In genomic region chr6:37007340-37008043, GRCh38 we compare ENCODE assay signal across 11 cellular contexts. TPM values are rescaled to one million over a fixed set of nuclear protein-coding genes. Genes with fewer than 3 reads are reported as not detected.
DNase-seq lines count a peak whose midpoint lies in the region; ATAC-seq and TF ChIP-seq lines count a peak whose summit lies in the region.
"Had no signal": no experiment of that assay in that cellular context is flagged by ENCODE, and none has a peak within 500 bp of the region (broad histone marks: within the 10 kb centered on the region; RNA-seq: fewer than 3 reads in every experiment).

No MANE protein-coding gene starts in this region.

- H3K4me3 Mint-ChIP-seq in activated naive CD8-positive, alpha-beta T cell treated with anti-CD3 and anti-CD28 coated beads, Interleukin-2, amount 50 U/mL, for 24 hours: peak overlapping the region; percentile 71
- H3K4me3 Mint-ChIP-seq: nephron progenitor cell had no signal

- peaks cover 0 to 4% of the 10 kb centered on the region in 2 donors for H3K4me1 ChIP-seq in mucosa of rectum (ENCODE audit: control insufficient read depth in 2 of 2, insufficient read depth in 2 of 2, low read length in 2 of 2)

- peaks cover 21% of the 10 kb centered on the region for H3K4me1 Mint-ChIP-seq in activated naive CD8-positive, alpha-beta T cell treated with anti-CD3 and anti-CD28 coated beads, Interleukin-2, amount 50 U/mL, for 24 hours

- ATAC-seq in HG02943 (IDR thresholded peaks at IDR 0.05; ENCODE audit: low read depth, unreplicated experiment): peak; percentile 42
- no peak for ATAC-seq in activated naive CD8-positive, alpha-beta T cell treated with anti-CD3 and anti-CD28 coated beads, Interleukin-2, amount 50 U/mL, for 24 hours
- no peak for ATAC-seq in HG03521 (IDR thresholded peaks at IDR 0.05; ENCODE audit: unreplicated experiment)
- no peak for ATAC-seq in GM21423 (IDR thresholded peaks at IDR 0.05; ENCODE audit: unreplicated experiment)
- no peak for ATAC-seq in GM19395 (IDR thresholded peaks at IDR 0.05; ENCODE audit: unreplicated experiment)

- H3K27me3 Mint-ChIP-seq in activated naive CD8-positive, alpha-beta T cell treated with anti-CD3 and anti-CD28 coated beads, Interleukin-2, amount 50 U/mL, for 24 hours: no peaks in the 10 kb centered on the region

- TF ChIP-seq POLR2A in GM10847 (IDR thresholded peaks at IDR 0.05; ENCODE audit: extremely low read depth, insufficient read length): peak; percentile 34

- H3K4me3 ChIP-seq in mucosa of rectum (ENCODE audit: low read length in 2 of 2): peak overlapping the region; percentile 28 to 68
- peak overlapping the region in 28 of 59 donors; percentile 19 to 61 (median 42) for H3K4me3 ChIP-seq in dorsolateral prefrontal cortex

- peak overlapping the region; percentile 22 for H3K27ac Mint-ChIP-seq in activated naive CD8-positive, alpha-beta T cell treated with anti-CD3 and anti-CD28 coated beads, Interleukin-2, amount 50 U/mL, for 24 hours

- H3K27ac ChIP-seq in mucosa of rectum (ENCODE audit: low read depth in 2 of 2, low read length in 2 of 2): peak overlapping the region; percentile 18 to 63
- H3K27ac ChIP-seq in dorsolateral prefrontal cortex: peak overlapping the region in 4 of 59 donors; percentile 6 to 61 (median 19)
- H3K27ac ChIP-seq: epithelial cell of prostate had no signal

- TF ChIP-seq CTCF in dorsolateral prefrontal cortex (IDR thresholded peaks at IDR 0.05 in 54 of 56, conservative IDR thresholded peaks at IDR 0.05 in 2 of 56; ENCODE audit: low read depth in 1 of 56, partially characterized antibody in 56 of 56): no peak

- H3K9ac ChIP-seq in mucosa of rectum (ENCODE audit: low read depth in 1 of 2, low read length in 2 of 2): peak overlapping the region in 1 of 2 donors; percentile 14

- DNase-seq in activated naive CD8-positive, alpha-beta T cell treated with anti-CD3 and anti-CD28 coated beads, Interleukin-2, amount 50 U/mL, for 24 hours: no peak
- no peak for DNase-seq in dorsolateral prefrontal cortex
- DNase-seq: nephron progenitor cell; NK-92 treated with Interleukin-12 subunit alpha and Interleukin-12 subunit beta, amount 100 ng/mL, for 24 hours had no signal

- no peaks in the 10 kb centered on the region for H3K36me3 Mint-ChIP-seq in activated naive CD8-positive, alpha-beta T cell treated with anti-CD3 and anti-CD28 coated beads, Interleukin-2, amount 50 U/mL, for 24 hours (ENCODE audit: low read depth)

- no peaks in the 10 kb centered on the region for H3K9me3 ChIP-seq in mucosa of rectum (ENCODE audit: control insufficient read depth in 2 of 2, low read length in 2 of 2)

- H3K27me3 ChIP-seq in mucosa of rectum (ENCODE audit: control insufficient read depth in 2 of 2, insufficient read depth in 2 of 2, low read length in 2 of 2) (no peaks in the 10 kb centered on the region), dorsolateral prefrontal cortex (no peaks in the 10 kb centered on the region)

- intact Hi-C loops in dorsolateral prefrontal cortex (cut with DNase I): no loop called here

- no peaks in the 10 kb centered on the region for H3K9me3 Mint-ChIP-seq in activated naive CD8-positive, alpha-beta T cell treated with anti-CD3 and anti-CD28 coated beads, Interleukin-2, amount 50 U/mL, for 24 hours
- H3K9me3 Mint-ChIP-seq: nephron progenitor cell had no signal

- no peaks in the 10 kb centered on the region for H3K36me3 ChIP-seq in mucosa of rectum (ENCODE audit: control insufficient read depth in 2 of 2, insufficient read depth in 2 of 2, low read length in 2 of 2)

RNA-seq across cellular contexts. Expression of gene FGD2, which starts 2.0 kb away (rescaled TPM):
- total RNA-seq in dorsolateral prefrontal cortex: 10 to 100 TPM in 98 of 120 experiments, 1 to 10 TPM in 22; 5.1 to 40.1 (median 14.1) TPM

RNA-seq across cellular contexts. Expression of gene MTCH1, which starts 21.5 kb away (rescaled TPM):
- 100 to 1,000 TPM; 246 to 500 (median 376) TPM for total RNA-seq in dorsolateral prefrontal cortex

RNA-seq across cellular contexts. Expression of gene PI16, which starts 53.0 kb away (rescaled TPM):
- 10 to 100 TPM in 99 of 120 experiments, 1 to 10 TPM in 21; 3.1 to 69.5 (median 16.1) TPM for total RNA-seq in dorsolateral prefrontal cortex
